ENCODE assay signal across 1 cellular context in the genomic region with DNA sequence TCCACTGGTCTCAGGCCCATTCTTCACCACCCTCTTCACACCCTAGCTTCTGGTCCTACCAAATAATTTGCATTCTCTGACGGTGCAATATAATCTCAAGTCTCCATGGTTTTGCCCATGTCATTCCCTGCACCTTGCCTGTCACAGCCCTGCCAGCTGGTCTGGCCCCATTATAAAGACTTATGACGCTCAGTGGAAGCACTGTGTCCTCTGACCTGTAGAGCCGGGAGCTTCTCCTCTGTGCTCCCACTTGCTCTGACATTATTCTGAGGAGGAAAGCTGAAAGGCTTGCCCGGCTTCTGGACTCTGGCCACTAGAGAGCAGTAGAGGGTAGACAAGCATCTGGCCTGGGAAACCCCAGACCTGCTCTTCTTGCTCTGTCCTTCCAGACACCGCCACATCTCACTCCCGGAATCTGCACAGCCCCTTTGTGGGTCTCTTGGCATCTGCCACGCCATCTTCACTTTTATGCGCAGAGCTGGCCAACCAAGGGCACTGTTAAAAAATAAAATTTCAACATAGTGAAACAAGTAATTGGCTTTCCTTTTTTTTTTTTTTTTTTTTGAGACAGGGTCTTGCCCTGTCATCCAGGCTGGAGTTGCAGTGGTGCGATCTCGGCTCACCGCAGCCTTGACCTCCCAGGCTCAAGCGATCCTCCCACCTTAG.
TF ChIP-seq lines count a peak whose summit lies in the region.

No MANE protein-coding gene starts in this region.

TF ChIP-seq in GM12878, 131 proteins besides CTCF, POLR2A, EP300 and RAD21 (continued from another document and continues in another):
- TF ChIP-seq CREB1 (IDR thresholded peaks at IDR 0.05; ENCODE audit: low read depth), result 0 out of 2 replicates have a peak, but pooled peaks have one; percentile 34
- no peak for TF ChIP-seq MXI1 (IDR thresholded peaks at IDR 0.05; ENCODE audit: low read depth, low read length)
- no peak for TF ChIP-seq NBN (IDR thresholded peaks at IDR 0.05)
- TF ChIP-seq, protein P1, sequence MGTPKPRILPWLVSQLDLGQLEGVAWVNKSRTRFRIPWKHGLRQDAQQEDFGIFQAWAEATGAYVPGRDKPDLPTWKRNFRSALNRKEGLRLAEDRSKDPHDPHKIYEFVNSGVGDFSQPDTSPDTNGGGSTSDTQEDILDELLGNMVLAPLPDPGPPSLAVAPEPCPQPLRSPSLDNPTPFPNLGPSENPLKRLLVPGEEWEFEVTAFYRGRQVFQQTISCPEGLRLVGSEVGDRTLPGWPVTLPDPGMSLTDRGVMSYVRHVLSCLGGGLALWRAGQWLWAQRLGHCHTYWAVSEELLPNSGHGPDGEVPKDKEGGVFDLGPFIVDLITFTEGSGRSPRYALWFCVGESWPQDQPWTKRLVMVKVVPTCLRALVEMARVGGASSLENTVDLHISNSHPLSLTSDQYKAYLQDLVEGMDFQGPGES (IDR thresholded peaks at IDR 0.05), result no peak
- TF ChIP-seq, protein P2, sequence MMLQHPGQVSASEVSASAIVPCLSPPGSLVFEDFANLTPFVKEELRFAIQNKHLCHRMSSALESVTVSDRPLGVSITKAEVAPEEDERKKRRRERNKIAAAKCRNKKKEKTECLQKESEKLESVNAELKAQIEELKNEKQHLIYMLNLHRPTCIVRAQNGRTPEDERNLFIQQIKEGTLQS (IDR thresholded peaks at IDR 0.05; ENCODE audit: borderline replicate concordance, extremely low read depth, low read depth, low read length), result no peak
- TF ChIP-seq, protein P3, sequence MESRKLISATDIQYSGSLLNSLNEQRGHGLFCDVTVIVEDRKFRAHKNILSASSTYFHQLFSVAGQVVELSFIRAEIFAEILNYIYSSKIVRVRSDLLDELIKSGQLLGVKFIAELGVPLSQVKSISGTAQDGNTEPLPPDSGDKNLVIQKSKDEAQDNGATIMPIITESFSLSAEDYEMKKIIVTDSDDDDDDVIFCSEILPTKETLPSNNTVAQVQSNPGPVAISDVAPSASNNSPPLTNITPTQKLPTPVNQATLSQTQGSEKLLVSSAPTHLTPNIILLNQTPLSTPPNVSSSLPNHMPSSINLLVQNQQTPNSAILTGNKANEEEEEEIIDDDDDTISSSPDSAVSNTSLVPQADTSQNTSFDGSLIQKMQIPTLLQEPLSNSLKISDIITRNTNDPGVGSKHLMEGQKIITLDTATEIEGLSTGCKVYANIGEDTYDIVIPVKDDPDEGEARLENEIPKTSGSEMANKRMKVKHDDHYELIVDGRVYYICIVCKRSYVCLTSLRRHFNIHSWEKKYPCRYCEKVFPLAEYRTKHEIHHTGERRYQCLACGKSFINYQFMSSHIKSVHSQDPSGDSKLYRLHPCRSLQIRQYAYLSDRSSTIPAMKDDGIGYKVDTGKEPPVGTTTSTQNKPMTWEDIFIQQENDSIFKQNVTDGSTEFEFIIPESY (IDR thresholded peaks at IDR 0.05), result no peak
- peak; percentile 87 for TF ChIP-seq SMARCA5 (IDR thresholded peaks at IDR 0.05)
- no peak for TF ChIP-seq SMAD5 (IDR thresholded peaks at IDR 0.05; ENCODE audit: low read depth)
- TF ChIP-seq STAT1 (conservative IDR thresholded peaks at IDR 0.05), result no peak
- TF ChIP-seq CBFB (IDR thresholded peaks at IDR 0.05; ENCODE audit: low read depth), result no peak
- peak; percentile 56; the same call in 1 of the 2 replicates for TF ChIP-seq DPF2 (IDR thresholded peaks at IDR 0.05)
- TF ChIP-seq CBX5 (IDR thresholded peaks at IDR 0.05; ENCODE audit: low read depth), result no peak
- TF ChIP-seq, protein P4, sequence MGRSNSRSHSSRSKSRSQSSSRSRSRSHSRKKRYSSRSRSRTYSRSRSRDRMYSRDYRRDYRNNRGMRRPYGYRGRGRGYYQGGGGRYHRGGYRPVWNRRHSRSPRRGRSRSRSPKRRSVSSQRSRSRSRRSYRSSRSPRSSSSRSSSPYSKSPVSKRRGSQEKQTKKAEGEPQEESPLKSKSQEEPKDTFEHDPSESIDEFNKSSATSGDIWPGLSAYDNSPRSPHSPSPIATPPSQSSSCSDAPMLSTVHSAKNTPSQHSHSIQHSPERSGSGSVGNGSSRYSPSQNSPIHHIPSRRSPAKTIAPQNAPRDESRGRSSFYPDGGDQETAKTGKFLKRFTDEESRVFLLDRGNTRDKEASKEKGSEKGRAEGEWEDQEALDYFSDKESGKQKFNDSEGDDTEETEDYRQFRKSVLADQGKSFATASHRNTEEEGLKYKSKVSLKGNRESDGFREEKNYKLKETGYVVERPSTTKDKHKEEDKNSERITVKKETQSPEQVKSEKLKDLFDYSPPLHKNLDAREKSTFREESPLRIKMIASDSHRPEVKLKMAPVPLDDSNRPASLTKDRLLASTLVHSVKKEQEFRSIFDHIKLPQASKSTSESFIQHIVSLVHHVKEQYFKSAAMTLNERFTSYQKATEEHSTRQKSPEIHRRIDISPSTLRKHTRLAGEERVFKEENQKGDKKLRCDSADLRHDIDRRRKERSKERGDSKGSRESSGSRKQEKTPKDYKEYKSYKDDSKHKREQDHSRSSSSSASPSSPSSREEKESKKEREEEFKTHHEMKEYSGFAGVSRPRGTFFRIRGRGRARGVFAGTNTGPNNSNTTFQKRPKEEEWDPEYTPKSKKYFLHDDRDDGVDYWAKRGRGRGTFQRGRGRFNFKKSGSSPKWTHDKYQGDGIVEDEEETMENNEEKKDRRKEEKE (IDR thresholded peaks at IDR 0.05), result no peak
- no peak for TF ChIP-seq MYC (IDR thresholded peaks at IDR 0.05; ENCODE audit: insufficient read depth, insufficient read length, insufficient replicate concordance, low read length, severe bottlenecking)
- TF ChIP-seq, protein P5, sequence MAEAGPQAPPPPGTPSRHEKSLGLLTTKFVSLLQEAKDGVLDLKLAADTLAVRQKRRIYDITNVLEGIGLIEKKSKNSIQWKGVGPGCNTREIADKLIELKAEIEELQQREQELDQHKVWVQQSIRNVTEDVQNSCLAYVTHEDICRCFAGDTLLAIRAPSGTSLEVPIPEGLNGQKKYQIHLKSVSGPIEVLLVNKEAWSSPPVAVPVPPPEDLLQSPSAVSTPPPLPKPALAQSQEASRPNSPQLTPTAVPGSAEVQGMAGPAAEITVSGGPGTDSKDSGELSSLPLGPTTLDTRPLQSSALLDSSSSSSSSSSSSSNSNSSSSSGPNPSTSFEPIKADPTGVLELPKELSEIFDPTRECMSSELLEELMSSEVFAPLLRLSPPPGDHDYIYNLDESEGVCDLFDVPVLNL (IDR thresholded peaks at IDR 0.05; ENCODE audit: low read depth, low read length), result 0 out of 2 replicates have a peak, but pooled peaks have one; percentile 45
- no peak for TF ChIP-seq ZNF622 (IDR thresholded peaks at IDR 0.05)
- TF ChIP-seq, protein P6, sequence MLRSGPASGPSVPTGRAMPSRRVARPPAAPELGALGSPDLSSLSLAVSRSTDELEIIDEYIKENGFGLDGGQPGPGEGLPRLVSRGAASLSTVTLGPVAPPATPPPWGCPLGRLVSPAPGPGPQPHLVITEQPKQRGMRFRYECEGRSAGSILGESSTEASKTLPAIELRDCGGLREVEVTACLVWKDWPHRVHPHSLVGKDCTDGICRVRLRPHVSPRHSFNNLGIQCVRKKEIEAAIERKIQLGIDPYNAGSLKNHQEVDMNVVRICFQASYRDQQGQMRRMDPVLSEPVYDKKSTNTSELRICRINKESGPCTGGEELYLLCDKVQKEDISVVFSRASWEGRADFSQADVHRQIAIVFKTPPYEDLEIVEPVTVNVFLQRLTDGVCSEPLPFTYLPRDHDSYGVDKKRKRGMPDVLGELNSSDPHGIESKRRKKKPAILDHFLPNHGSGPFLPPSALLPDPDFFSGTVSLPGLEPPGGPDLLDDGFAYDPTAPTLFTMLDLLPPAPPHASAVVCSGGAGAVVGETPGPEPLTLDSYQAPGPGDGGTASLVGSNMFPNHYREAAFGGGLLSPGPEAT (IDR thresholded peaks at IDR 0.05; ENCODE audit: low read depth), result peak; percentile 77; the same call in 1 of the 2 replicates
- no peak for TF ChIP-seq NFYA (IDR thresholded peaks at IDR 0.05; ENCODE audit: borderline replicate concordance, low read depth, low read length)
- no peak for TF ChIP-seq SREBF2 (IDR thresholded peaks at IDR 0.05; ENCODE audit: low read length)
- TF ChIP-seq SIN3A (IDR thresholded peaks at IDR 0.05; ENCODE audit: low read depth, low read length), result no peak
- no peak for TF ChIP-seq YBX1 (IDR thresholded peaks at IDR 0.05)
- peak; percentile 49; the same call in 1 of the 2 replicates for TF ChIP-seq NR2F1 (conservative IDR thresholded peaks at IDR 0.05)
- TF ChIP-seq BCL11A (IDR thresholded peaks at IDR 0.05; ENCODE audit: low read depth, low read length), result no peak
- TF ChIP-seq MTA3 (IDR thresholded peaks at IDR 0.05; ENCODE audit: borderline replicate concordance, low read length), result no peak
- no peak for TF ChIP-seq PML (IDR thresholded peaks at IDR 0.05; ENCODE audit: low read length)
- TF ChIP-seq ETV6 (conservative IDR thresholded peaks at IDR 0.05 in 1 of 2, IDR thresholded peaks at IDR 0.05 in 1 of 2; ENCODE audit: borderline replicate concordance in 1 of 2, low read depth in 1 of 2), result no peak
- TF ChIP-seq MEF2A (IDR thresholded peaks at IDR 0.05; ENCODE audit: insufficient read depth, low read depth, low read length), result no peak
- TF ChIP-seq, protein P7, sequence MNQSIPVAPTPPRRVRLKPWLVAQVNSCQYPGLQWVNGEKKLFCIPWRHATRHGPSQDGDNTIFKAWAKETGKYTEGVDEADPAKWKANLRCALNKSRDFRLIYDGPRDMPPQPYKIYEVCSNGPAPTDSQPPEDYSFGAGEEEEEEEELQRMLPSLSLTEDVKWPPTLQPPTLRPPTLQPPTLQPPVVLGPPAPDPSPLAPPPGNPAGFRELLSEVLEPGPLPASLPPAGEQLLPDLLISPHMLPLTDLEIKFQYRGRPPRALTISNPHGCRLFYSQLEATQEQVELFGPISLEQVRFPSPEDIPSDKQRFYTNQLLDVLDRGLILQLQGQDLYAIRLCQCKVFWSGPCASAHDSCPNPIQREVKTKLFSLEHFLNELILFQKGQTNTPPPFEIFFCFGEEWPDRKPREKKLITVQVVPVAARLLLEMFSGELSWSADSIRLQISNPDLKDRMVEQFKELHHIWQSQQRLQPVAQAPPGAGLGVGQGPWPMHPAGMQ (IDR thresholded peaks at IDR 0.05; ENCODE audit: borderline replicate concordance), result no peak
- TF ChIP-seq, protein P8, sequence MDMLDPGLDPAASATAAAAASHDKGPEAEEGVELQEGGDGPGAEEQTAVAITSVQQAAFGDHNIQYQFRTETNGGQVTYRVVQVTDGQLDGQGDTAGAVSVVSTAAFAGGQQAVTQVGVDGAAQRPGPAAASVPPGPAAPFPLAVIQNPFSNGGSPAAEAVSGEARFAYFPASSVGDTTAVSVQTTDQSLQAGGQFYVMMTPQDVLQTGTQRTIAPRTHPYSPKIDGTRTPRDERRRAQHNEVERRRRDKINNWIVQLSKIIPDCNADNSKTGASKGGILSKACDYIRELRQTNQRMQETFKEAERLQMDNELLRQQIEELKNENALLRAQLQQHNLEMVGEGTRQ (IDR thresholded peaks at IDR 0.05; ENCODE audit: borderline replicate concordance, low read depth, low read length), result no peak
- TF ChIP-seq CHD1 (IDR thresholded peaks at IDR 0.05; ENCODE audit: low read depth, low read length), result no peak
- TF ChIP-seq ATF7 (IDR thresholded peaks at IDR 0.05; ENCODE audit: low read depth), result no peak
- TF ChIP-seq, protein P9, sequence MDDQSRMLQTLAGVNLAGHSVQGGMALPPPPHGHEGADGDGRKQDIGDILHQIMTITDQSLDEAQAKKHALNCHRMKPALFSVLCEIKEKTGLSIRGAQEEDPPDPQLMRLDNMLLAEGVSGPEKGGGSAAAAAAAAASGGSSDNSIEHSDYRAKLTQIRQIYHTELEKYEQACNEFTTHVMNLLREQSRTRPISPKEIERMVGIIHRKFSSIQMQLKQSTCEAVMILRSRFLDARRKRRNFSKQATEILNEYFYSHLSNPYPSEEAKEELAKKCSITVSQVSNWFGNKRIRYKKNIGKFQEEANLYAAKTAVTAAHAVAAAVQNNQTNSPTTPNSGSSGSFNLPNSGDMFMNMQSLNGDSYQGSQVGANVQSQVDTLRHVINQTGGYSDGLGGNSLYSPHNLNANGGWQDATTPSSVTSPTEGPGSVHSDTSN (IDR thresholded peaks at IDR 0.05; ENCODE audit: insufficient replicate concordance, low read depth, low read length), result no peak
- no peak for TF ChIP-seq JUNB (IDR thresholded peaks at IDR 0.05)
- TF ChIP-seq, protein P10, sequence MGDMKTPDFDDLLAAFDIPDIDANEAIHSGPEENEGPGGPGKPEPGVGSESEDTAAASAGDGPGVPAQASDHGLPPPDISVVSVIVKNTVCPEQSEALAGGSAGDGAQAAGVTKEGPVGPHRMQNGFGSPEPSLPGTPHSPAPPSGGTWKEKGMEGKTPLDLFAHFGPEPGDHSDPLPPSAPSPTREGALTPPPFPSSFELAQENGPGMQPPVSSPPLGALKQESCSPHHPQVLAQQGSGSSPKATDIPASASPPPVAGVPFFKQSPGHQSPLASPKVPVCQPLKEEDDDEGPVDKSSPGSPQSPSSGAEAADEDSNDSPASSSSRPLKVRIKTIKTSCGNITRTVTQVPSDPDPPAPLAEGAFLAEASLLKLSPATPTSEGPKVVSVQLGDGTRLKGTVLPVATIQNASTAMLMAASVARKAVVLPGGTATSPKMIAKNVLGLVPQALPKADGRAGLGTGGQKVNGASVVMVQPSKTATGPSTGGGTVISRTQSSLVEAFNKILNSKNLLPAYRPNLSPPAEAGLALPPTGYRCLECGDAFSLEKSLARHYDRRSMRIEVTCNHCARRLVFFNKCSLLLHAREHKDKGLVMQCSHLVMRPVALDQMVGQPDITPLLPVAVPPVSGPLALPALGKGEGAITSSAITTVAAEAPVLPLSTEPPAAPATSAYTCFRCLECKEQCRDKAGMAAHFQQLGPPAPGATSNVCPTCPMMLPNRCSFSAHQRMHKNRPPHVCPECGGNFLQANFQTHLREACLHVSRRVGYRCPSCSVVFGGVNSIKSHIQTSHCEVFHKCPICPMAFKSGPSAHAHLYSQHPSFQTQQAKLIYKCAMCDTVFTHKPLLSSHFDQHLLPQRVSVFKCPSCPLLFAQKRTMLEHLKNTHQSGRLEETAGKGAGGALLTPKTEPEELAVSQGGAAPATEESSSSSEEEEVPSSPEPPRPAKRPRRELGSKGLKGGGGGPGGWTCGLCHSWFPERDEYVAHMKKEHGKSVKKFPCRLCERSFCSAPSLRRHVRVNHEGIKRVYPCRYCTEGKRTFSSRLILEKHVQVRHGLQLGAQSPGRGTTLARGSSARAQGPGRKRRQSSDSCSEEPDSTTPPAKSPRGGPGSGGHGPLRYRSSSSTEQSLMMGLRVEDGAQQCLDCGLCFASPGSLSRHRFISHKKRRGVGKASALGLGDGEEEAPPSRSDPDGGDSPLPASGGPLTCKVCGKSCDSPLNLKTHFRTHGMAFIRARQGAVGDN (IDR thresholded peaks at IDR 0.05), result peak; percentile 51; the same call in 1 of the 2 replicates
- TF ChIP-seq SPI1 (IDR thresholded peaks at IDR 0.05; ENCODE audit: borderline replicate concordance, insufficient read depth, low read depth, low read length), result no peak
- no peak for TF ChIP-seq SUZ12 (IDR thresholded peaks at IDR 0.05; ENCODE audit: unreplicated experiment)
- TF ChIP-seq NR2C2 (IDR thresholded peaks at IDR 0.05; ENCODE audit: borderline replicate concordance, control insufficient read depth, insufficient read length, low read depth), result no peak
- no peak for TF ChIP-seq EGR1 (IDR thresholded peaks at IDR 0.05; ENCODE audit: borderline replicate concordance in 1 of 2, low read depth in 2 of 2, low read length in 2 of 2)
- peak; percentile 72 for TF ChIP-seq LARP7 (IDR thresholded peaks at IDR 0.05)
